ENCODE assay signal across 18 cellular contexts in genomic region chr3:193730976-193731375, GRCh38.
DNase-seq lines count a peak whose midpoint lies in the region; ATAC-seq and TF ChIP-seq lines count a peak whose summit lies in the region.
"Had no signal": no experiment of that assay in that cellular context is flagged by ENCODE, and none has a peak within 500 bp of the region (broad histone marks: within the 10 kb centered on the region; RNA-seq: fewer than 3 reads in every experiment).

No MANE protein-coding gene starts in this region.

- TF ChIP-seq CTCF in GM23338 (conservative IDR thresholded peaks at IDR 0.05; ENCODE audit: low read depth in 2 of 2), result no peak
- TF ChIP-seq CTCF in endodermal cell (conservative IDR thresholded peaks at IDR 0.05), result no peak
- no peak for TF ChIP-seq CTCF in osteocyte (IDR thresholded peaks at IDR 0.05)
- no peak for TF ChIP-seq CTCF in lower lobe of right lung (IDR thresholded peaks at IDR 0.05)

- H3K4me1 ChIP-seq in GM23338 (ENCODE audit: insufficient read depth) (peaks cover 21% of the 10 kb centered on the region), endodermal cell (ENCODE audit: control insufficient read depth, insufficient read depth, low read length) (no peaks in the 10 kb centered on the region), iPS-20b (ENCODE audit: insufficient read depth, low read length) (peaks cover 14% of the 10 kb centered on the region; the same call in 1 of the 2 replicates), lower lobe of right lung (no peaks in the 10 kb centered on the region)
- H3K4me1 ChIP-seq: BLaER1 had no signal

- H3K4me3 ChIP-seq in GM23338, result no peak overlapping the region
- H3K4me3 ChIP-seq in endodermal cell (ENCODE audit: low read length), result no peak overlapping the region
- no peak overlapping the region for H3K4me3 ChIP-seq in iPS-20b (ENCODE audit: low read length)
- no peak overlapping the region for H3K4me3 ChIP-seq in lower lobe of right lung
- H3K4me3 ChIP-seq: BLaER1 had no signal

- no peak overlapping the region for H3K4me2 ChIP-seq in GM23338
- H3K4me2 ChIP-seq: BLaER1 had no signal

- H3K27ac ChIP-seq in GM23338 (ENCODE audit: low read depth) (no peak overlapping the region), endodermal cell (ENCODE audit: low read depth, low read length) (peak overlapping the region; percentile 36), iPS-20b (ENCODE audit: low read length) (no peak overlapping the region), lower lobe of right lung (no peak overlapping the region)
- H3K27ac ChIP-seq: 22Rv1, BLaER1, C4-2B had no signal

- no peaks in the 10 kb centered on the region for H3K36me3 ChIP-seq in GM23338 (ENCODE audit: insufficient read depth)
- H3K36me3 ChIP-seq in endodermal cell (ENCODE audit: control insufficient read depth, insufficient read depth, low read length), result no peaks in the 10 kb centered on the region
- no peaks in the 10 kb centered on the region for H3K36me3 ChIP-seq in iPS-20b (ENCODE audit: insufficient read depth, low read depth, low read length)
- H3K36me3 ChIP-seq in lower lobe of right lung, result no peaks in the 10 kb centered on the region
- H3K36me3 ChIP-seq: BLaER1 had no signal

- H3K4me3 Mint-ChIP-seq in GM23338 (no peak overlapping the region), endodermal cell (no peak overlapping the region), osteocyte (ENCODE audit: unreplicated experiment) (no peak overlapping the region)
- H3K4me3 Mint-ChIP-seq: B cell; CD4-positive, alpha-beta T cell; CD8-positive, alpha-beta memory T cell; H9 had no signal

- ATAC-seq in GM23338 (peak; percentile 40), lower lobe of right lung (no peak)
- ATAC-seq: HCT116 had no signal

- no peaks in the 10 kb centered on the region for H3K9me3 Mint-ChIP-seq in GM23338
- H3K9me3 Mint-ChIP-seq in endodermal cell, result no peaks in the 10 kb centered on the region
- H3K9me3 Mint-ChIP-seq in osteocyte (ENCODE audit: unreplicated experiment), result no peaks in the 10 kb centered on the region
- H3K9me3 Mint-ChIP-seq: CD4-positive, alpha-beta T cell; CD8-positive, alpha-beta memory T cell; H9 had no signal

- H3K79me2 ChIP-seq in GM23338 (replicated peaks; ENCODE audit: insufficient read depth), result no peaks in the 10 kb centered on the region

- intact Hi-C loops in lower lobe of right lung (cut with DNase I), result no loop called here
- intact Hi-C loops in head of caudate nucleus (cut with DNase I), result no loop called here

- 84 to 87% methylated on average over 6 to 14 of the region's 14 CpGs for WGBS in endodermal cell (ENCODE audit: insufficient coverage in 1 of 2, insufficient read length in 1 of 2), 2 experiments

- no peaks in the 10 kb centered on the region for H3K36me3 Mint-ChIP-seq in GM23338 (ENCODE audit: low read depth)
- H3K36me3 Mint-ChIP-seq in endodermal cell (ENCODE audit: low read depth), result no peaks in the 10 kb centered on the region
- no peaks in the 10 kb centered on the region for H3K36me3 Mint-ChIP-seq in osteocyte (ENCODE audit: unreplicated experiment)
- H3K36me3 Mint-ChIP-seq: CD8-positive, alpha-beta memory T cell had no signal

- peak overlapping the region; percentile 88 for H2AFZ ChIP-seq in GM23338

- DNase-seq in GM23338 (ENCODE audit: low spot score) (no peak), endodermal cell (no peak), osteocyte (ENCODE audit: extremely low spot score, unreplicated experiment) (peak; percentile 75), lower lobe of right lung (no peak), head of caudate nucleus (no peak), mesenteric fat pad (ENCODE audit: low spot score) (no peak), SHP77 (lab: John Stamatoyannopoulos, UW) (no peak)
- DNase-seq: CD4-positive, alpha-beta T cell; CD8-positive, alpha-beta memory T cell; DMS 273 treated with DMSO at 0.1 percent for 48 hours; GF-D8; H9 had no signal

- H3K4me1 Mint-ChIP-seq in GM23338 (peaks cover 30% of the 10 kb centered on the region), endodermal cell (no peaks in the 10 kb centered on the region), osteocyte (ENCODE audit: unreplicated experiment) (no peaks in the 10 kb centered on the region)
- H3K4me1 Mint-ChIP-seq: CD8-positive, alpha-beta memory T cell had no signal

- H3K9ac ChIP-seq in endodermal cell (ENCODE audit: extremely low read depth, low read length, poor library complexity, severe bottlenecking) (no peak overlapping the region), iPS-20b (ENCODE audit: low read depth, low read length) (peak overlapping the region; percentile 26; the same call in 1 of the 2 replicates)
- H3K9ac ChIP-seq: BLaER1 had no signal

- no peaks in the 10 kb centered on the region for H3F3A ChIP-seq in GM23338 (replicated peaks; ENCODE audit: low read depth)

- H3K27ac Mint-ChIP-seq in GM23338, result no peak overlapping the region
- no peak overlapping the region for H3K27ac Mint-ChIP-seq in endodermal cell
- H3K27ac Mint-ChIP-seq in osteocyte (ENCODE audit: unreplicated experiment), result no peak overlapping the region
- H3K27ac Mint-ChIP-seq: B cell; CD4-positive, alpha-beta T cell; CD8-positive, alpha-beta memory T cell had no signal

- H3K27me3 Mint-ChIP-seq in GM23338 (ENCODE audit: insufficient read depth, low read depth, poor library complexity) (peaks cover 17% of the 10 kb centered on the region), endodermal cell (ENCODE audit: insufficient read depth) (no peaks in the 10 kb centered on the region), osteocyte (ENCODE audit: unreplicated experiment) (peaks cover 57% of the 10 kb centered on the region)
- H3K27me3 Mint-ChIP-seq: B cell; CD4-positive, alpha-beta T cell had no signal

- H3K9me3 ChIP-seq in endodermal cell (ENCODE audit: control insufficient read depth, low read length) (no peaks in the 10 kb centered on the region), iPS-20b (ENCODE audit: insufficient read depth, low read depth, low read length) (no peaks in the 10 kb centered on the region), lower lobe of right lung (no peaks in the 10 kb centered on the region)
- H3K9me3 ChIP-seq: BLaER1 had no signal

- no peaks in the 10 kb centered on the region for H3K9me2 ChIP-seq in GM23338 (ENCODE audit: insufficient read depth)

- no peaks in the 10 kb centered on the region for H4K20me1 ChIP-seq in GM23338 (replicated peaks; ENCODE audit: insufficient read depth)
- H4K20me1 ChIP-seq: BLaER1 had no signal

- no peaks in the 10 kb centered on the region for H3K27me3 ChIP-seq in GM23338 (ENCODE audit: insufficient read depth)
- no peaks in the 10 kb centered on the region for H3K27me3 ChIP-seq in endodermal cell (ENCODE audit: control insufficient read depth, insufficient read depth, low read length, poor library complexity, severe bottlenecking)
- peaks cover 10% of the 10 kb centered on the region; the same call in 1 of the 2 replicates for H3K27me3 ChIP-seq in iPS-20b (ENCODE audit: insufficient read depth, low read length)
- H3K27me3 ChIP-seq in lower lobe of right lung (ENCODE audit: low read depth), result peaks cover 7% of the 10 kb centered on the region
- H3K27me3 ChIP-seq: BLaER1 had no signal

TF ChIP-seq in GM23338, 12 proteins besides CTCF, POLR2A, EP300 and RAD21 (continues in another document):
- TF ChIP-seq EZH2 (IDR thresholded peaks at IDR 0.05; ENCODE audit: low read depth, unreplicated experiment), result no peak
- TF ChIP-seq CREB1 (CRISPR knock-in tag; IDR thresholded peaks at IDR 0.05; ENCODE audit: low read depth), result no peak
- TF ChIP-seq ETS1 (IDR thresholded peaks at IDR 0.05), result no peak
- no peak for TF ChIP-seq POLR2AphosphoS5 (IDR thresholded peaks at IDR 0.05; ENCODE audit: low read depth)
- no peak for TF ChIP-seq REST (IDR thresholded peaks at IDR 0.05; ENCODE audit: unreplicated experiment)
